ENCODE assay signal across 10 cellular contexts in genomic region chr17:42025191-42025579, GRCh38. TPM values are rescaled to one million over a fixed set of nuclear protein-coding genes. Genes with fewer than 3 reads are reported as not detected.
DNase-seq lines count a peak whose midpoint lies in the region; ATAC-seq, FAIRE-seq and TF ChIP-seq lines count a peak whose summit lies in the region.
"Had no signal": no experiment of that assay in that cellular context is flagged by ENCODE, and none has a peak within 500 bp of the region (broad histone marks: within the 10 kb centered on the region; RNA-seq: fewer than 3 reads in every experiment).

No MANE protein-coding gene starts in this region.

- H4K20me1 ChIP-seq in BLaER1 (no peaks in the 10 kb centered on the region), Loucy (ENCODE audit: insufficient read depth, low read length, poor library complexity, severe bottlenecking) (no peaks in the 10 kb centered on the region), endothelial cell of umbilical vein (replicated peaks; ENCODE audit: control insufficient read depth, extremely low read depth, insufficient read depth, low read length) (no peaks in the 10 kb centered on the region)

- H3K18ac ChIP-seq in neuronal stem cell (ENCODE audit: low read length) = peak overlapping the region; percentile 30

- no peaks in the 10 kb centered on the region for H3K9me1 ChIP-seq in endothelial cell of umbilical vein (replicated peaks; ENCODE audit: control insufficient read depth, extremely low read depth, insufficient read depth, low read length)

- no peak overlapping the region for H2BK5ac ChIP-seq in neuronal stem cell (ENCODE audit: low read length)

- in situ Hi-C loops in HAP-1 (cut with MboI; ENCODE audit: low sequenced_read_pairs) = loop anchor here (5.0 kb wide), 1 partner anchor 87 kb away; the partner anchor contains the start of gene DHX58

- H3F3A ChIP-seq in Loucy (ENCODE audit: low read depth) = no peaks in the 10 kb centered on the region

- H2AFZ ChIP-seq in Loucy (ENCODE audit: low read length) = no peak overlapping the region
- H2AFZ ChIP-seq in endothelial cell of umbilical vein (ENCODE audit: low read depth, low read length) = no peak overlapping the region
- no peak overlapping the region for H2AFZ ChIP-seq in neuronal stem cell (ENCODE audit: low read length)

- H2BK15ac ChIP-seq in neuronal stem cell (ENCODE audit: low read length) = no peak overlapping the region

- H3K27ac ChIP-seq in BLaER1 (no peak overlapping the region), endothelial cell of umbilical vein (ENCODE audit: insufficient read depth, low read depth, low read length) (peak overlapping the region; percentile 67), neuronal stem cell (replicated peaks; ENCODE audit: low read length) (no peak overlapping the region)

- H4K8ac ChIP-seq in neuronal stem cell (ENCODE audit: low read depth, low read length) = no peak overlapping the region

- no peak overlapping the region for H3K23ac ChIP-seq in neuronal stem cell (ENCODE audit: low read depth, low read length, poor library complexity)

- no peak for FAIRE-seq in endothelial cell of umbilical vein (lab: Jason Lieb, UNC)
- FAIRE-seq: H54 had no signal

- peaks cover 38% of the 10 kb centered on the region for H3K36me3 ChIP-seq in BLaER1
- peaks cover 6% of the 10 kb centered on the region; the same call in 1 of the 2 replicates for H3K36me3 ChIP-seq in Loucy (ENCODE audit: insufficient read depth, low read length)
- peaks cover 3 to 16% of the 10 kb centered on the region in 2 experiments for H3K36me3 ChIP-seq in endothelial cell of umbilical vein (ENCODE audit: control insufficient read depth in 2 of 2, extremely low read depth in 1 of 2, insufficient read depth in 2 of 2, low read length in 2 of 2)
- peaks cover 16 to 42% of the 10 kb centered on the region in 2 donors for H3K36me3 ChIP-seq in neuronal stem cell (replicated peaks in 1 of 2; ENCODE audit: control insufficient read depth in 2 of 2, insufficient read depth in 2 of 2, low read length in 2 of 2)
- peaks cover 28% of the 10 kb centered on the region for H3K36me3 ChIP-seq in HAP-1 (replicated peaks)

- H3K27me3 ChIP-seq in BLaER1 = no peaks in the 10 kb centered on the region
- no peaks in the 10 kb centered on the region for H3K27me3 ChIP-seq in Loucy (ENCODE audit: insufficient read depth, low read length, poor library complexity, severe bottlenecking)
- H3K27me3 ChIP-seq in endothelial cell of umbilical vein (ENCODE audit: control insufficient read depth in 2 of 2, insufficient read depth in 2 of 2, low read length in 2 of 2) = no peaks in the 10 kb centered on the region
- H3K27me3 ChIP-seq in neuronal stem cell (ENCODE audit: control insufficient read depth in 3 of 3, insufficient read depth in 3 of 3, low read depth in 1 of 3, low read length in 3 of 3) = no peaks in the 10 kb centered on the region
- no peaks in the 10 kb centered on the region for H3K27me3 ChIP-seq in HAP-1 (ENCODE audit: low read depth)

- H3K27me3 Mint-ChIP-seq in effector memory CD8-positive, alpha-beta T cell = peaks cover 12 to 16% of the 10 kb centered on the region in 2 donors

- peak overlapping the region; percentile 49 for H2AK5ac ChIP-seq in neuronal stem cell (ENCODE audit: low read depth, low read length)

- no peak overlapping the region for H3K27ac Mint-ChIP-seq in effector memory CD8-positive, alpha-beta T cell

- H3K9me3 Mint-ChIP-seq in effector memory CD8-positive, alpha-beta T cell = no peaks in the 10 kb centered on the region
- H3K9me3 Mint-ChIP-seq: T-helper 1 cell treated with Interleukin-12 subunit alpha and Interleukin-12 subunit beta and Interleukin-4 antibody, amounts not matched to agents 30 μg/mL and 1 μg/mL, for 36 hours had no signal

- no TSS peak for BruUV-seq in endothelial cell of umbilical vein (replicated peaks; lab: Mats Ljungman, UMichigan)

- H3K4me3 ChIP-seq in BLaER1 (no peak overlapping the region), Loucy (ENCODE audit: low read length, poor library complexity, severe bottlenecking) (no peak overlapping the region), endothelial cell of umbilical vein (replicated peaks in 1 of 3; ENCODE audit: insufficient read depth in 1 of 3, low read depth in 1 of 3, low read length in 3 of 3) (no peak overlapping the region), neuronal stem cell (ENCODE audit: low read length in 2 of 2) (no peak overlapping the region), HAP-1 (no peak overlapping the region)

- dilution Hi-C loops in endothelial cell of umbilical vein (cut with MboI; ENCODE audit: extremely low pct_ligation_motif_present, low sequenced_read_pairs) = no loop called here

- peaks cover 5% of the 10 kb centered on the region for H3K79me1 ChIP-seq in neuronal stem cell (ENCODE audit: low read depth, low read length)

- DNase-seq in endothelial cell of umbilical vein (ENCODE audit: low read depth, low spot score) = no peak
- DNase-seq in neuronal stem cell (ENCODE audit: low spot score) = no peak
- no peak for DNase-seq in GM19240 (ENCODE audit: insufficient read length, low spot score)
- no peak for DNase-seq in HAP-1 (ENCODE audit: low spot score in 2 of 2)
- DNase-seq in NCI-H524 treated with DMSO at 0.1 percent for 48 hours (lab: John Stamatoyannopoulos, UW) = no peak
- no peak for DNase-seq in effector memory CD8-positive, alpha-beta T cell

- ATAC-seq in effector memory CD8-positive, alpha-beta T cell (replicated peaks) = no peak

- no peak overlapping the region for H3K9ac ChIP-seq in BLaER1
- no peak overlapping the region for H3K9ac ChIP-seq in Loucy (ENCODE audit: low read depth, low read length, poor library complexity, severe bottlenecking)
- H3K9ac ChIP-seq in endothelial cell of umbilical vein (replicated peaks; ENCODE audit: extremely low read depth, insufficient read depth, low read length) = peak overlapping the region; percentile 14
- peak overlapping the region; percentile 31 for H3K9ac ChIP-seq in neuronal stem cell (ENCODE audit: low read depth, low read length, poor library complexity)

- H2BK120ac ChIP-seq in neuronal stem cell (ENCODE audit: low read depth, low read length) = no peak overlapping the region

- TF ChIP-seq CTCF in Loucy (conservative IDR thresholded peaks at IDR 0.05; ENCODE audit: low read length) (no peak), endothelial cell of umbilical vein (IDR thresholded peaks at IDR 0.05; ENCODE audit: extremely low read depth in 1 of 2, insufficient read depth in 1 of 2, low read depth in 1 of 2, low read length in 2 of 2) (no peak)

- POLR2A ChIA-PET in endothelial cell of umbilical vein (lab: Charles Lee) = interaction anchor here (1.1 kb wide), 1 partner anchor 8 kb away, joined by 3 read pairs; the partner anchor contains the start of gene DNAJC7

- no peaks in the 10 kb centered on the region for H3K9me2 ChIP-seq in Loucy (replicated peaks; ENCODE audit: low read depth, low read length)

- H3K4me1 ChIP-seq in BLaER1 (peaks cover 36% of the 10 kb centered on the region), Loucy (ENCODE audit: insufficient read depth, low read length, poor library complexity, severe bottlenecking) (peaks cover 18% of the 10 kb centered on the region), endothelial cell of umbilical vein (ENCODE audit: control insufficient read depth, extremely low read depth, insufficient read depth, low read length) (peaks cover 26% of the 10 kb centered on the region), neuronal stem cell (ENCODE audit: control insufficient read depth in 2 of 2, insufficient read depth in 1 of 2, low read depth in 1 of 2, low read length in 2 of 2) (peaks cover 21 to 33% of the 10 kb centered on the region in 2 donors), HAP-1 (no peaks in the 10 kb centered on the region)

- no peak overlapping the region for H3K4me3 Mint-ChIP-seq in effector memory CD8-positive, alpha-beta T cell

- H3K4me1 Mint-ChIP-seq in effector memory CD8-positive, alpha-beta T cell (ENCODE audit: low read depth in 2 of 2) = peaks cover 17 to 22% of the 10 kb centered on the region in 2 donors

- peaks cover 13% of the 10 kb centered on the region for H3K36me3 Mint-ChIP-seq in effector memory CD8-positive, alpha-beta T cell (ENCODE audit: insufficient read depth)

- WGBS in neuronal stem cell (ENCODE audit: extremely low coverage in 2 of 2, insufficient read length in 2 of 2, insufficient replicate concordance in 1 of 2), 2 donors = no CpG with 5 or more reads among the region's 8 CpGs

- no peak overlapping the region for H3K14ac ChIP-seq in neuronal stem cell (ENCODE audit: low read length)

- H3K4me2 ChIP-seq in BLaER1 = peak overlapping the region; percentile 57
- peak overlapping the region; percentile 16 for H3K4me2 ChIP-seq in Loucy (ENCODE audit: low read depth, low read length, poor library complexity, severe bottlenecking)
- H3K4me2 ChIP-seq in endothelial cell of umbilical vein (ENCODE audit: insufficient read depth, low read length) = peak overlapping the region; percentile 20
- no peak overlapping the region for H3K4me2 ChIP-seq in neuronal stem cell (ENCODE audit: insufficient read depth, low read length, poor library complexity, severe bottlenecking)

- H3K9me3 ChIP-seq in BLaER1 (no peaks in the 10 kb centered on the region), Loucy (ENCODE audit: insufficient read depth, low read depth, low read length) (no peaks in the 10 kb centered on the region), endothelial cell of umbilical vein (replicated peaks; ENCODE audit: control insufficient read depth, insufficient read depth, low read length) (no peaks in the 10 kb centered on the region), neuronal stem cell (replicated peaks in 1 of 2; ENCODE audit: control insufficient read depth in 2 of 2, insufficient read depth in 1 of 2, low read depth in 1 of 2, low read length in 2 of 2) (no peaks in the 10 kb centered on the region), HAP-1 (no peaks in the 10 kb centered on the region)

- intact Hi-C loops in endothelial cell of umbilical vein (cut with micrococcal nuclease) = loop anchor here (1.0 to 10.0 kb wide), 6 partner anchors 38 to 500 kb away; partner anchors contain the start of gene KCNH4

- peak overlapping the region; percentile 48 for H2BK12ac ChIP-seq in neuronal stem cell (ENCODE audit: low read length)

- peaks cover 17% of the 10 kb centered on the region for H3K79me2 ChIP-seq in Loucy (ENCODE audit: insufficient read depth, low read length)
- H3K79me2 ChIP-seq in endothelial cell of umbilical vein (ENCODE audit: control insufficient read depth, insufficient read depth, low read length) = peaks cover 14% of the 10 kb centered on the region

- CTCF ChIA-PET in endothelial cell of umbilical vein (lab: Charles Lee) = interaction anchor here (0.5 to 6.3 kb wide), 23 partner anchors 9 to 492 kb away, joined by 3 to 40 read pairs (median 5); partner anchors contain the start of genes C17orf113, CNP, DNAJC7 and KCNH4

- no peak overlapping the region for H3K4ac ChIP-seq in neuronal stem cell (ENCODE audit: low read length)

- no peak overlapping the region for H4K91ac ChIP-seq in neuronal stem cell (ENCODE audit: low read depth, low read length, poor library complexity)

- TF ChIP-seq POLR2A in endothelial cell of umbilical vein (IDR thresholded peaks at IDR 0.05; ENCODE audit: low read depth, low read length) = no peak

RNA-seq across cellular contexts. Expression of gene NKIRAS2, which starts 5.3 kb away (rescaled TPM):
- total RNA-seq in endothelial cell of umbilical vein = 57.3 and 60.4 TPM in 2 replicates
- polyA plus RNA-seq in endothelial cell of umbilical vein = 87.6 and 96.9 TPM in 2 replicates
- polyA plus RNA-seq in endothelial cell of umbilical vein (2011; cell fraction: cytosol; rRNA removed) = 81.7 and 91.5 TPM in 2 replicates
- polyA plus RNA-seq in endothelial cell of umbilical vein (2011; cell fraction: nucleus; rRNA removed) = 46.9 and 47.8 TPM in 2 replicates
- polyA plus RNA-seq in endothelial cell of umbilical vein (2012) = 57.2 and 62.2 TPM in 2 replicates
- 61.9 and 68.8 TPM in 2 replicates for polyA minus RNA-seq in endothelial cell of umbilical vein
- polyA minus RNA-seq in endothelial cell of umbilical vein (2011; cell fraction: cytosol; rRNA and poly(A)+ RNA removed) = 24.2 TPM
- polyA minus RNA-seq in endothelial cell of umbilical vein (2011; cell fraction: nucleus; rRNA and poly(A)+ RNA removed) = 21.6 and 24.0 TPM in 2 replicates
- 49.7 TPM for polyA plus RNA-seq in neuronal stem cell (2013, experiment 1 of 2)
- 50.2 TPM for polyA plus RNA-seq in neuronal stem cell (2013, experiment 2 of 2)

RNA-seq across cellular contexts. Expression of gene DNAJC7, which starts 7.9 kb away (rescaled TPM):
- total RNA-seq in endothelial cell of umbilical vein = 103 and 111 TPM in 2 replicates
- 16.0 and 19.8 TPM in 2 replicates for polyA plus RNA-seq in endothelial cell of umbilical vein
- polyA plus RNA-seq in endothelial cell of umbilical vein (2011; cell fraction: cytosol; rRNA removed) = 39.5 and 42.6 TPM in 2 replicates
- polyA plus RNA-seq in endothelial cell of umbilical vein (2011; cell fraction: nucleus; rRNA removed) = 45.3 and 54.5 TPM in 2 replicates
- 87.7 and 106 TPM in 2 replicates for polyA plus RNA-seq in endothelial cell of umbilical vein (2012)
- 62.2 and 72.3 TPM in 2 replicates for polyA minus RNA-seq in endothelial cell of umbilical vein
- polyA minus RNA-seq in endothelial cell of umbilical vein (2011; cell fraction: cytosol; rRNA and poly(A)+ RNA removed) = 31.3 TPM
- 73.8 and 99.0 TPM in 2 replicates for polyA minus RNA-seq in endothelial cell of umbilical vein (2011; cell fraction: nucleus; rRNA and poly(A)+ RNA removed)
- 57.3 TPM for polyA plus RNA-seq in neuronal stem cell (2013, experiment 1 of 2)
- 54.2 TPM for polyA plus RNA-seq in neuronal stem cell (2013, experiment 2 of 2)

RNA-seq across cellular contexts. Expression of gene C17orf113, which starts 25.2 kb away (rescaled TPM):
- 0.18 and 0.20 TPM in 2 replicates for total RNA-seq in endothelial cell of umbilical vein
- 0.19 and 0.30 TPM in 2 replicates for polyA plus RNA-seq in endothelial cell of umbilical vein
- polyA plus RNA-seq in endothelial cell of umbilical vein (2011; cell fraction: cytosol; rRNA removed) = 0.09 and 0.17 TPM in 2 replicates
- 0.11 and 0.29 TPM in 2 replicates for polyA plus RNA-seq in endothelial cell of umbilical vein (2011; cell fraction: nucleus; rRNA removed)
- 0.16 and 0.23 TPM in 2 replicates for polyA plus RNA-seq in endothelial cell of umbilical vein (2012)
- polyA minus RNA-seq in endothelial cell of umbilical vein = 0.17 TPM in 1 of 2 replicates, not detected in the other
- 0.92 TPM for polyA minus RNA-seq in endothelial cell of umbilical vein (2011; cell fraction: cytosol; rRNA and poly(A)+ RNA removed)
- 0.10 and 0.19 TPM in 2 replicates for polyA minus RNA-seq in endothelial cell of umbilical vein (2011; cell fraction: nucleus; rRNA and poly(A)+ RNA removed)
- polyA plus RNA-seq in neuronal stem cell (2013, experiment 1 of 2) = 2.4 TPM
- polyA plus RNA-seq in neuronal stem cell (2013, experiment 2 of 2) = 2.6 TPM

RNA-seq across cellular contexts. Expression of gene CNP, which starts 58.6 kb away (rescaled TPM):
- total RNA-seq in endothelial cell of umbilical vein = 84.9 and 88.3 TPM in 2 replicates
- polyA plus RNA-seq in endothelial cell of umbilical vein = 48.6 and 49.4 TPM in 2 replicates
- 36.9 and 45.8 TPM in 2 replicates for polyA plus RNA-seq in endothelial cell of umbilical vein (2011; cell fraction: cytosol; rRNA removed)
- 33.7 and 34.5 TPM in 2 replicates for polyA plus RNA-seq in endothelial cell of umbilical vein (2011; cell fraction: nucleus; rRNA removed)
- polyA plus RNA-seq in endothelial cell of umbilical vein (2012) = 56.7 and 63.5 TPM in 2 replicates
- polyA minus RNA-seq in endothelial cell of umbilical vein = 137 and 194 TPM in 2 replicates
- polyA minus RNA-seq in endothelial cell of umbilical vein (2011; cell fraction: cytosol; rRNA and poly(A)+ RNA removed) = 37.2 TPM
- polyA minus RNA-seq in endothelial cell of umbilical vein (2011; cell fraction: nucleus; rRNA and poly(A)+ RNA removed) = 25.3 and 45.3 TPM in 2 replicates
- polyA plus RNA-seq in neuronal stem cell (2013, experiment 1 of 2) = 44.2 TPM
- 43.2 TPM for polyA plus RNA-seq in neuronal stem cell (2013, experiment 2 of 2)

Comparison
In these comparisons a context has a peak if more than half of its experiments do, and no peak if none do; other contexts are left out.
1. H3K9ac ChIP-seq: peak in endothelial cell of umbilical vein (single experiment) and neuronal stem cell (single experiment); none in BLaER1 (single experiment) and Loucy (single experiment).